2 cellular contexts compared by ENCODE assay signal in the genomic region with DNA sequence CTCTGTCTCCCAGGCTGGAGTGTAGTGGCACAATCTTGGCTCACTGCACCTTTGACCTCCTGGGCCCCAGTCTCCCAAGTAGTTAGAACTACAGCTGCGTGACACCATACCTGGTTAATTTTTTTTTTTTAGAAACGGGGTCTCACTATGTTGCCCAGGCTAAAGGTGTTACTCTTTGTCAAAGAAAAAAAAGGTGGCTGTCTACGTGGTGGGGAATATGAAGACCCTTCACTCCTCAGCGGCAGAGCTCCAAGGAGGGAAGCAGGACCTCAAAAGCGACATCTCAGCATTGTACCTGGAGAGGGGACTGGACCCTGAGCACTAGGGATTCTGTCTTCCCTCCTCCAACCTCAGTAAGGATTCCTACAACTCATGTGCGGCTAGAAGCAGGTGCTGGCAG.
TF ChIP-seq lines count a peak whose summit lies in the region.

No MANE protein-coding gene starts in this region.

TF ChIP-seq in SK-N-SH, 30 proteins besides CTCF, POLR2A, EP300 and RAD21:
- TF ChIP-seq, protein P1, sequence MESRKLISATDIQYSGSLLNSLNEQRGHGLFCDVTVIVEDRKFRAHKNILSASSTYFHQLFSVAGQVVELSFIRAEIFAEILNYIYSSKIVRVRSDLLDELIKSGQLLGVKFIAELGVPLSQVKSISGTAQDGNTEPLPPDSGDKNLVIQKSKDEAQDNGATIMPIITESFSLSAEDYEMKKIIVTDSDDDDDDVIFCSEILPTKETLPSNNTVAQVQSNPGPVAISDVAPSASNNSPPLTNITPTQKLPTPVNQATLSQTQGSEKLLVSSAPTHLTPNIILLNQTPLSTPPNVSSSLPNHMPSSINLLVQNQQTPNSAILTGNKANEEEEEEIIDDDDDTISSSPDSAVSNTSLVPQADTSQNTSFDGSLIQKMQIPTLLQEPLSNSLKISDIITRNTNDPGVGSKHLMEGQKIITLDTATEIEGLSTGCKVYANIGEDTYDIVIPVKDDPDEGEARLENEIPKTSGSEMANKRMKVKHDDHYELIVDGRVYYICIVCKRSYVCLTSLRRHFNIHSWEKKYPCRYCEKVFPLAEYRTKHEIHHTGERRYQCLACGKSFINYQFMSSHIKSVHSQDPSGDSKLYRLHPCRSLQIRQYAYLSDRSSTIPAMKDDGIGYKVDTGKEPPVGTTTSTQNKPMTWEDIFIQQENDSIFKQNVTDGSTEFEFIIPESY (IDR thresholded peaks at IDR 0.05; ENCODE audit: borderline replicate concordance, low read depth) = no peak
- TF ChIP-seq FOSL2 (IDR thresholded peaks at IDR 0.05; ENCODE audit: borderline replicate concordance, low read depth) (no peak), YY1 (IDR thresholded peaks at IDR 0.05; ENCODE audit: low read depth) (no peak), USF2 (IDR thresholded peaks at IDR 0.05; ENCODE audit: borderline replicate concordance, low read depth, low read length) (no peak), NFIC (IDR thresholded peaks at IDR 0.05; ENCODE audit: borderline replicate concordance) (no peak), RXRA (IDR thresholded peaks at IDR 0.05; ENCODE audit: borderline replicate concordance, low read depth) (no peak), TAF1 (IDR thresholded peaks at IDR 0.05; ENCODE audit: borderline replicate concordance, low read depth, low read length) (no peak), RFX5 (IDR thresholded peaks at IDR 0.05; ENCODE audit: low read length) (no peak), SMC3 (IDR thresholded peaks at IDR 0.05; ENCODE audit: low read depth, low read length) (no peak), FOXM1 (IDR thresholded peaks at IDR 0.05; ENCODE audit: low read depth) (no peak), FOXJ3 (CRISPR knock-in tag; IDR thresholded peaks at IDR 0.05) (no peak), EZH2phosphoT487 (IDR thresholded peaks at IDR 0.05; ENCODE audit: borderline replicate concordance, low read depth) (no peak), CHD2 (IDR thresholded peaks at IDR 0.05; ENCODE audit: low read length, partially characterized antibody) (no peak), MXI1 (IDR thresholded peaks at IDR 0.05; ENCODE audit: low read depth, low read length) (no peak), NRF1 (IDR thresholded peaks at IDR 0.05; ENCODE audit: low read depth, low read length) (no peak)
- TF ChIP-seq, protein P2, sequence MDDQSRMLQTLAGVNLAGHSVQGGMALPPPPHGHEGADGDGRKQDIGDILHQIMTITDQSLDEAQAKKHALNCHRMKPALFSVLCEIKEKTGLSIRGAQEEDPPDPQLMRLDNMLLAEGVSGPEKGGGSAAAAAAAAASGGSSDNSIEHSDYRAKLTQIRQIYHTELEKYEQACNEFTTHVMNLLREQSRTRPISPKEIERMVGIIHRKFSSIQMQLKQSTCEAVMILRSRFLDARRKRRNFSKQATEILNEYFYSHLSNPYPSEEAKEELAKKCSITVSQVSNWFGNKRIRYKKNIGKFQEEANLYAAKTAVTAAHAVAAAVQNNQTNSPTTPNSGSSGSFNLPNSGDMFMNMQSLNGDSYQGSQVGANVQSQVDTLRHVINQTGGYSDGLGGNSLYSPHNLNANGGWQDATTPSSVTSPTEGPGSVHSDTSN (IDR thresholded peaks at IDR 0.05) = no peak
- TF ChIP-seq, protein P3, sequence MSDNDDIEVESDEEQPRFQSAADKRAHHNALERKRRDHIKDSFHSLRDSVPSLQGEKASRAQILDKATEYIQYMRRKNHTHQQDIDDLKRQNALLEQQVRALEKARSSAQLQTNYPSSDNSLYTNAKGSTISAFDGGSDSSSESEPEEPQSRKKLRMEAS (IDR thresholded peaks at IDR 0.05; ENCODE audit: low read depth) = no peak

TF ChIP-seq in SK-N-SH treated with all-trans-retinoic acid at 6 μM for 48 hours, 23 proteins besides CTCF, POLR2A, EP300 and RAD21:
- TF ChIP-seq, protein P4, sequence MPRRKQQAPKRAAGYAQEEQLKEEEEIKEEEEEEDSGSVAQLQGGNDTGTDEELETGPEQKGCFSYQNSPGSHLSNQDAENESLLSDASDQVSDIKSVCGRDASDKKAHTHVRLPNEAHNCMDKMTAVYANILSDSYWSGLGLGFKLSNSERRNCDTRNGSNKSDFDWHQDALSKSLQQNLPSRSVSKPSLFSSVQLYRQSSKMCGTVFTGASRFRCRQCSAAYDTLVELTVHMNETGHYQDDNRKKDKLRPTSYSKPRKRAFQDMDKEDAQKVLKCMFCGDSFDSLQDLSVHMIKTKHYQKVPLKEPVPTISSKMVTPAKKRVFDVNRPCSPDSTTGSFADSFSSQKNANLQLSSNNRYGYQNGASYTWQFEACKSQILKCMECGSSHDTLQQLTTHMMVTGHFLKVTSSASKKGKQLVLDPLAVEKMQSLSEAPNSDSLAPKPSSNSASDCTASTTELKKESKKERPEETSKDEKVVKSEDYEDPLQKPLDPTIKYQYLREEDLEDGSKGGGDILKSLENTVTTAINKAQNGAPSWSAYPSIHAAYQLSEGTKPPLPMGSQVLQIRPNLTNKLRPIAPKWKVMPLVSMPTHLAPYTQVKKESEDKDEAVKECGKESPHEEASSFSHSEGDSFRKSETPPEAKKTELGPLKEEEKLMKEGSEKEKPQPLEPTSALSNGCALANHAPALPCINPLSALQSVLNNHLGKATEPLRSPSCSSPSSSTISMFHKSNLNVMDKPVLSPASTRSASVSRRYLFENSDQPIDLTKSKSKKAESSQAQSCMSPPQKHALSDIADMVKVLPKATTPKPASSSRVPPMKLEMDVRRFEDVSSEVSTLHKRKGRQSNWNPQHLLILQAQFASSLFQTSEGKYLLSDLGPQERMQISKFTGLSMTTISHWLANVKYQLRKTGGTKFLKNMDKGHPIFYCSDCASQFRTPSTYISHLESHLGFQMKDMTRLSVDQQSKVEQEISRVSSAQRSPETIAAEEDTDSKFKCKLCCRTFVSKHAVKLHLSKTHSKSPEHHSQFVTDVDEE (CRISPR knock-in tag; IDR thresholded peaks at IDR 0.05) = no peak
- no peak for TF ChIP-seq PPARA (CRISPR knock-in tag; IDR thresholded peaks at IDR 0.05; ENCODE audit: borderline replicate concordance)
- TF ChIP-seq TOX (CRISPR knock-in tag; IDR thresholded peaks at IDR 0.05; ENCODE audit: borderline replicate concordance) = no peak
- TF ChIP-seq ESRRG (CRISPR knock-in tag; IDR thresholded peaks at IDR 0.05) = no peak
- no peak for TF ChIP-seq ZFP30 (CRISPR knock-in tag; IDR thresholded peaks at IDR 0.05)
- TF ChIP-seq BACH2 (CRISPR knock-in tag; IDR thresholded peaks at IDR 0.05; ENCODE audit: borderline replicate concordance) = no peak
- TF ChIP-seq, protein P5, sequence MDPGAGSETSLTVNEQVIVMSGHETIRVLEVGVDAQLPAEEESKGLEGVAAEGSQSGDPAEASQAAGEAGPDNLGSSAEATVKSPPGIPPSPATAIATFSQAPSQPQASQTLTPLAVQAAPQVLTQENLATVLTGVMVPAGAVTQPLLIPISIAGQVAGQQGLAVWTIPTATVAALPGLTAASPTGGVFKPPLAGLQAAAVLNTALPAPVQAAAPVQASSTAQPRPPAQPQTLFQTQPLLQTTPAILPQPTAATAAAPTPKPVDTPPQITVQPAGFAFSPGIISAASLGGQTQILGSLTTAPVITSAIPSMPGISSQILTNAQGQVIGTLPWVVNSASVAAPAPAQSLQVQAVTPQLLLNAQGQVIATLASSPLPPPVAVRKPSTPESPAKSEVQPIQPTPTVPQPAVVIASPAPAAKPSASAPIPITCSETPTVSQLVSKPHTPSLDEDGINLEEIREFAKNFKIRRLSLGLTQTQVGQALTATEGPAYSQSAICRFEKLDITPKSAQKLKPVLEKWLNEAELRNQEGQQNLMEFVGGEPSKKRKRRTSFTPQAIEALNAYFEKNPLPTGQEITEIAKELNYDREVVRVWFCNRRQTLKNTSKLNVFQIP (CRISPR knock-in tag; IDR thresholded peaks at IDR 0.05; ENCODE audit: borderline replicate concordance, low read depth) = no peak
- no peak for TF ChIP-seq ARNTL (CRISPR knock-in tag; IDR thresholded peaks at IDR 0.05; ENCODE audit: borderline replicate concordance, low read depth)
- no peak for TF ChIP-seq TCF4 (CRISPR knock-in tag; IDR thresholded peaks at IDR 0.05; ENCODE audit: borderline replicate concordance)
- TF ChIP-seq OSR1 (CRISPR knock-in tag; IDR thresholded peaks at IDR 0.05) = no peak
- TF ChIP-seq PATZ1 (CRISPR knock-in tag; IDR thresholded peaks at IDR 0.05; ENCODE audit: borderline replicate concordance) = no peak
- TF ChIP-seq CSDC2 (CRISPR knock-in tag; IDR thresholded peaks at IDR 0.05) = no peak
- no peak for TF ChIP-seq CREB5 (CRISPR knock-in tag; IDR thresholded peaks at IDR 0.05; ENCODE audit: low read depth)
- no peak for TF ChIP-seq SNAI2 (CRISPR knock-in tag; IDR thresholded peaks at IDR 0.05)
